8 cellular contexts compared by ENCODE assay signal in the genomic region with DNA sequence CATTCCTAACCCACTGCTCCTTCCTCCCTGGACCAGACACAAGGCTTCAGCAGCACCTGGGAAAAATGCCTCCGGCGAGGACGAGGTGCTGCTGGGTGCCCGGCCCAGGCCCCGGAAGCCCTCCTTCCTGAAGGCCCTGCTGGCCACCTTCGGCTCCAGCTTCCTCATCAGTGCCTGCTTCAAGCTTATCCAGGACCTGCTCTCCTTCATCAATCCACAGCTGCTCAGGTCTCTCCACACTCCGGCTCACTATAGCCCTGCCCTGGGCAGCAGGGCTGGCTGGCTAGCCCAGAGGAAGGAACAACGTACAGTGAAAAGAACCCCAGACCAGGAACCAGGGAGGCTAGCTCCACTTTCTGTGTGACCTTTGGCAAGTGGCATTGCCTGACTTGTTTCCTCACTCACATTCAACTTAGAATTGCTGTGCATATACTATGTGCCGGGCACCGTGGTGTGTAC. TPM values are rescaled to one million over a fixed set of nuclear protein-coding genes. Genes with fewer than 3 reads are reported as not detected.
A peak's percentile ranks its signal among the peaks of the same experiment; 100 is the strongest.
DNase-seq lines count a peak whose midpoint lies in the region; ATAC-seq and TF ChIP-seq lines count a peak whose summit lies in the region.
"Had no signal": no experiment of that assay in that cellular context is flagged by ENCODE, and none has a peak within 500 bp of the region (broad histone marks: within the 10 kb centered on the region; RNA-seq: fewer than 3 reads in every experiment).

No MANE protein-coding gene starts in this region.

- peaks cover 0 to 18% of the 10 kb centered on the region in 2 experiments; a peak in 2 of 4 replicates for H3K79me1 ChIP-seq in IMR-90 (ENCODE audit: low read depth in 1 of 2, low read length in 2 of 2)

- no peaks in the 10 kb centered on the region for H3K27me3 ChIP-seq in IMR-90 (ENCODE audit: control insufficient read depth, insufficient read depth, low read length)
- peaks cover 0 to 2% (median 0%) of the 10 kb centered on the region in 5 donors for H3K27me3 ChIP-seq in subcutaneous abdominal adipose tissue (ENCODE audit: control insufficient read depth in 5 of 5, insufficient read depth in 4 of 5, low read length in 5 of 5)

- peak overlapping the region; percentile 96 for H4K91ac ChIP-seq in IMR-90 (ENCODE audit: insufficient read depth, low read depth, low read length)

- TF ChIP-seq POLR2A in IMR-90 (IDR thresholded peaks at IDR 0.05; ENCODE audit: low read depth, low read length) = no peak

- peak overlapping the region; percentile 98 for H2BK120ac ChIP-seq in IMR-90 (ENCODE audit: low read depth, low read length)

- peak overlapping the region; percentile 82; the same call in 1 of the 2 replicates for H3K23ac ChIP-seq in IMR-90 (ENCODE audit: low read depth, low read length)

- POLR2A ChIA-PET in IMR-90 (lab: Charles Lee; ENCODE audit: unreplicated experiment) = interaction anchor here (1.0 kb wide), 1 partner anchor 42 kb away, joined by 7 read pairs; no protein-coding TSS in a partner anchor

- H3K9ac ChIP-seq in IMR-90 (ENCODE audit: low read depth, low read length) (0 out of 2 replicates have a peak overlapping the region, but pooled peaks have one; percentile 20), subcutaneous abdominal adipose tissue (ENCODE audit: low read length in 5 of 5) (peak overlapping the region in 3 of 5 donors; percentile 3 to 37 (median 3))

- H2AFZ ChIP-seq in IMR-90 (replicated peaks; ENCODE audit: low read length, poor library complexity) = peak overlapping the region; percentile 76

- H3K27ac ChIP-seq in IMR-90 (ENCODE audit: insufficient read depth, low read length) (peak overlapping the region; percentile 72), subcutaneous abdominal adipose tissue (ENCODE audit: low read depth, low read length) (peak overlapping the region; percentile 50)

- H3K36me3 Mint-ChIP-seq in activated naive CD8-positive, alpha-beta T cell treated with anti-CD3 and anti-CD28 coated beads, Interleukin-2, amount 50 U/mL, for 24 hours (ENCODE audit: low read depth) = no peaks in the 10 kb centered on the region

- peak overlapping the region; percentile 65 for H3K18ac ChIP-seq in IMR-90 (ENCODE audit: low read depth, low read length)

- DNase-seq in IMR-90 = no peak
- no peak for DNase-seq in activated naive CD8-positive, alpha-beta T cell treated with anti-CD3 and anti-CD28 coated beads, Interleukin-2, amount 50 U/mL, for 24 hours
- no peak for DNase-seq in left colon
- no peak for DNase-seq in stimulated activated naive CD4-positive, alpha-beta T cell (lab: John Stamatoyannopoulos, UW)
- no peak for DNase-seq in kidney glomerular epithelial cell (lab: John Stamatoyannopoulos, UW)
- no peak for DNase-seq in GM19238 (ENCODE audit: insufficient read length, low spot score)

- H3K4me3 Mint-ChIP-seq in activated naive CD8-positive, alpha-beta T cell treated with anti-CD3 and anti-CD28 coated beads, Interleukin-2, amount 50 U/mL, for 24 hours = no peak overlapping the region

- H3K14ac ChIP-seq in IMR-90 (replicated peaks; ENCODE audit: low read depth, low read length) = peak overlapping the region; percentile 73

- H2BK15ac ChIP-seq in IMR-90 (ENCODE audit: low read depth, low read length) = peak overlapping the region; percentile 92

- peak overlapping the region; percentile 81 for H3K27ac Mint-ChIP-seq in activated naive CD8-positive, alpha-beta T cell treated with anti-CD3 and anti-CD28 coated beads, Interleukin-2, amount 50 U/mL, for 24 hours

- peak overlapping the region; percentile 66 to 97 for H4K8ac ChIP-seq in IMR-90 (ENCODE audit: low read depth in 2 of 2, low read length in 2 of 2)

- H3K9me3 ChIP-seq in IMR-90 (ENCODE audit: control insufficient read depth, insufficient read depth, low read length) (no peaks in the 10 kb centered on the region), subcutaneous abdominal adipose tissue (ENCODE audit: control insufficient read depth in 5 of 5, low read length in 5 of 5) (no peaks in the 10 kb centered on the region)

- CTCF ChIA-PET in IMR-90 (lab: Yijun Ruan, JAX) = interaction anchor here (0.6 to 1.3 kb wide), 3 partner anchors 11 to 110 kb away, joined by 3 to 4 read pairs (median 4); no protein-coding TSS in a partner anchor

- H3K4ac ChIP-seq in IMR-90 (ENCODE audit: low read depth, low read length) = peak overlapping the region; percentile 98

- no peak overlapping the region; the same call in 1 of the 2 replicates for H3K56ac ChIP-seq in IMR-90 (ENCODE audit: extremely low read depth, insufficient read depth, low read length)

- 72% methylated on average over 5 of the region's 10 CpGs; no CpG with 5 or more reads in 1 of the 2 experiments for WGBS in IMR-90 (ENCODE audit: extremely low coverage in 2 of 2, insufficient read length in 1 of 2), 2 experiments

- ATAC-seq in IMR-90 (ENCODE audit: low read depth) (peak; percentile 9; the same call in 1 of the 2 replicates), left colon (peak; percentile 15)
- no peak for ATAC-seq in activated naive CD8-positive, alpha-beta T cell treated with anti-CD3 and anti-CD28 coated beads, Interleukin-2, amount 50 U/mL, for 24 hours

- peaks cover 41% of the 10 kb centered on the region for H3K9me1 ChIP-seq in IMR-90 (ENCODE audit: insufficient read depth, low read length)

- dilution Hi-C loops in IMR-90 (cut with HindIII; ENCODE audit: low sequenced_read_pairs, unreplicated experiment) = no loop called here

- peak overlapping the region; percentile 58 for H4K5ac ChIP-seq in IMR-90 (ENCODE audit: low read depth, low read length)

- no peak overlapping the region for H3K4me2 ChIP-seq in IMR-90 (ENCODE audit: low read depth, low read length)

- H2BK5ac ChIP-seq in IMR-90 (ENCODE audit: low read depth, low read length, poor library complexity, severe bottlenecking) = peak overlapping the region; percentile 95

- H3K36me3 ChIP-seq in IMR-90 (ENCODE audit: control insufficient read depth, insufficient read depth, low read length) (peaks cover 2% of the 10 kb centered on the region; the same call in 1 of the 2 replicates), subcutaneous abdominal adipose tissue (ENCODE audit: control insufficient read depth in 5 of 5, insufficient read depth in 5 of 5, low read length in 5 of 5) (no peaks in the 10 kb centered on the region)

- peak overlapping the region; percentile 98 for H2BK20ac ChIP-seq in IMR-90 (ENCODE audit: low read depth, low read length)

- no peaks in the 10 kb centered on the region for H3K27me3 Mint-ChIP-seq in activated naive CD8-positive, alpha-beta T cell treated with anti-CD3 and anti-CD28 coated beads, Interleukin-2, amount 50 U/mL, for 24 hours

- H2AK5ac ChIP-seq in IMR-90 (ENCODE audit: low read depth, low read length) = peak overlapping the region; percentile 96

- H4K20me1 ChIP-seq in IMR-90 (ENCODE audit: insufficient read depth, low read length) = no peaks in the 10 kb centered on the region

- H3K4me1 Mint-ChIP-seq in activated naive CD8-positive, alpha-beta T cell treated with anti-CD3 and anti-CD28 coated beads, Interleukin-2, amount 50 U/mL, for 24 hours = peaks cover 13% of the 10 kb centered on the region

- in situ Hi-C loops in IMR-90 (cut with MboI; ENCODE audit: low sequenced_read_pairs) = no loop called here

- TF ChIP-seq CTCF in IMR-90 (conservative IDR thresholded peaks at IDR 0.05; ENCODE audit: low read depth, low read length) = no peak

- H2AK9ac ChIP-seq in IMR-90 (replicated peaks; ENCODE audit: low read depth, low read length, poor library complexity) = peak overlapping the region; percentile 86

- no peaks in the 10 kb centered on the region for H3K9me3 Mint-ChIP-seq in activated naive CD8-positive, alpha-beta T cell treated with anti-CD3 and anti-CD28 coated beads, Interleukin-2, amount 50 U/mL, for 24 hours

- H3K4me3 ChIP-seq in IMR-90 (ENCODE audit: insufficient read depth, low read depth, low read length) = no peak overlapping the region
- H3K4me3 ChIP-seq in subcutaneous abdominal adipose tissue (ENCODE audit: low read depth in 1 of 5, low read length in 5 of 5) = peak overlapping the region in 1 of 5 donors; percentile 17

- no TSS peak for BruUV-seq in IMR-90 (replicated peaks; lab: Mats Ljungman, UMichigan)

- no peak for TF ChIP-seq RAD21 in IMR-90 (IDR thresholded peaks at IDR 0.05; ENCODE audit: low read length)

- H3K4me1 ChIP-seq in IMR-90 (ENCODE audit: control insufficient read depth, insufficient read depth, low read length) = peaks cover 32% of the 10 kb centered on the region
- H3K4me1 ChIP-seq in subcutaneous abdominal adipose tissue (ENCODE audit: control insufficient read depth in 5 of 5, insufficient read depth in 5 of 5, low read length in 5 of 5) = peaks cover 4 to 26% (median 26%) of the 10 kb centered on the region in 5 donors

- intact Hi-C loops in IMR-90 (cut with micrococcal nuclease) = no loop called here
- intact Hi-C loops in left colon (cut with DNase I, micrococcal nuclease) = no loop called here

TF ChIP-seq in IMR-90, 13 proteins besides CTCF, POLR2A, EP300 and RAD21 (continues in another document):
- TF ChIP-seq RCOR1 (IDR thresholded peaks at IDR 0.05; ENCODE audit: insufficient replicate concordance, low read length) (no peak), NFE2L2 (IDR thresholded peaks at IDR 0.05; ENCODE audit: low read depth, low read length) (no peak), FOS (IDR thresholded peaks at IDR 0.05; ENCODE audit: low read depth, low read length) (no peak), SMC3 (IDR thresholded peaks at IDR 0.05; ENCODE audit: low read depth, low read length) (no peak)
- TF ChIP-seq, protein P1, sequence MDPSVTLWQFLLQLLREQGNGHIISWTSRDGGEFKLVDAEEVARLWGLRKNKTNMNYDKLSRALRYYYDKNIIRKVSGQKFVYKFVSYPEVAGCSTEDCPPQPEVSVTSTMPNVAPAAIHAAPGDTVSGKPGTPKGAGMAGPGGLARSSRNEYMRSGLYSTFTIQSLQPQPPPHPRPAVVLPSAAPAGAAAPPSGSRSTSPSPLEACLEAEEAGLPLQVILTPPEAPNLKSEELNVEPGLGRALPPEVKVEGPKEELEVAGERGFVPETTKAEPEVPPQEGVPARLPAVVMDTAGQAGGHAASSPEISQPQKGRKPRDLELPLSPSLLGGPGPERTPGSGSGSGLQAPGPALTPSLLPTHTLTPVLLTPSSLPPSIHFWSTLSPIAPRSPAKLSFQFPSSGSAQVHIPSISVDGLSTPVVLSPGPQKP (IDR thresholded peaks at IDR 0.05; ENCODE audit: borderline replicate concordance, low read depth, low read length) = no peak

RNA-seq across cellular contexts. Expression of a gene that starts 26.2 kb away (rescaled TPM):
- total RNA-seq in IMR-90 (2012; rRNA removed) (2.2 and 3.2 TPM in 2 replicates), left colon (100 to 1,000 TPM; 251 to 373 TPM)
- 6.0 and 6.6 TPM in 2 replicates for polyA plus RNA-seq in IMR-90 (2012; rRNA removed)
- polyA plus RNA-seq in IMR-90 (2012; cell fraction: cytosol; rRNA removed) = 1.7 and 5.8 TPM in 2 replicates
- 61.3 and 69.4 TPM in 2 replicates for polyA plus RNA-seq in IMR-90 (2012; cell fraction: nucleus; rRNA removed; ENCODE audit: low replicate concordance)
- total RNA-seq: G401 had no signal

RNA-seq across cellular contexts. Expression of a gene that starts 46.8 kb away (rescaled TPM):
- total RNA-seq in IMR-90 (2012; rRNA removed) (35.8 and 38.9 TPM in 2 replicates), left colon (10 to 100 TPM; 23.9 to 28.8 TPM)
- 23.4 and 23.5 TPM in 2 replicates for polyA plus RNA-seq in IMR-90 (2012; rRNA removed)
- polyA plus RNA-seq in IMR-90 (2012; cell fraction: cytosol; rRNA removed) = 6.0 and 8.0 TPM in 2 replicates
- polyA plus RNA-seq in IMR-90 (2012; cell fraction: nucleus; rRNA removed; ENCODE audit: low replicate concordance) = 6.2 and 29.6 TPM in 2 replicates

RNA-seq across cellular contexts. Expression of a gene that starts 58.5 kb away (rescaled TPM):
- total RNA-seq in IMR-90 (2012; rRNA removed) (17.7 and 20.0 TPM in 2 replicates), left colon (100 to 1,000 TPM in 1 of 2 donors, 10 to 100 TPM in 1; 90.0 to 110 TPM)
- 44.7 and 47.5 TPM in 2 replicates for polyA plus RNA-seq in IMR-90 (2012; rRNA removed)
- 27.5 and 27.7 TPM in 2 replicates for polyA plus RNA-seq in IMR-90 (2012; cell fraction: cytosol; rRNA removed)
- polyA plus RNA-seq in IMR-90 (2012; cell fraction: nucleus; rRNA removed; ENCODE audit: low replicate concordance) = 183 and 387 TPM in 2 replicates

Comparison
In these comparisons a context has a peak if more than half of its experiments do, and no peak if none do; other contexts are left out.
1. RNA of a gene that starts 26.2 kb away (total RNA-seq): 251 to 373 TPM in left colon; 2.2 to 3.2 TPM in IMR-90; every median in the first group is over 10 times any median in the second.